In genomic region chr10:4541292-4541691, GRCh38 we compare ENCODE assay signal across 11 cellular contexts.
DNase-seq lines count a peak whose midpoint lies in the region; TF ChIP-seq lines count a peak whose summit lies in the region.
"Had no signal": no experiment of that assay in that cellular context is flagged by ENCODE, and none has a peak within 500 bp of the region (broad histone marks: within the 10 kb centered on the region; RNA-seq: fewer than 3 reads in every experiment).

No MANE protein-coding gene starts in this region.

- H4K20me1 ChIP-seq in SK-N-SH (ENCODE audit: insufficient read depth): no peaks in the 10 kb centered on the region

- no peaks in the 10 kb centered on the region for H3K36me3 ChIP-seq in SK-N-SH (replicated peaks in 1 of 2; ENCODE audit: control insufficient read depth in 1 of 2, insufficient read depth in 2 of 2, low read length in 1 of 2)
- no peaks in the 10 kb centered on the region for H3K36me3 ChIP-seq in CD4-positive, alpha-beta memory T cell (ENCODE audit: insufficient read depth, low read length)

- peaks cover 6 to 7% of the 10 kb centered on the region in 2 donors for H3K27me3 Mint-ChIP-seq in CD4-positive, alpha-beta memory T cell

- peaks cover 0 to 26% (median 14%) of the 10 kb centered on the region in 8 donors for H3K9me3 Mint-ChIP-seq in CD4-positive, alpha-beta memory T cell

- TF ChIP-seq EP300 in SK-N-SH (IDR thresholded peaks at IDR 0.05; ENCODE audit: borderline replicate concordance in 1 of 2, low read depth in 1 of 2, low read length in 1 of 2): peak in 1 of 2 experiments; percentile 86; a peak in 2 of 4 replicates

- peaks cover 15% of the 10 kb centered on the region for H3F3A ChIP-seq in SK-N-SH (replicated peaks; ENCODE audit: insufficient read depth)

- H3K4me1 ChIP-seq in SK-N-SH (ENCODE audit: control insufficient read depth in 1 of 2, insufficient read depth in 2 of 2, low read depth in 1 of 2, low read length in 1 of 2): no peaks in the 10 kb centered on the region; a peak in 2 of 4 replicates
- no peaks in the 10 kb centered on the region for H3K4me1 ChIP-seq in CD4-positive, alpha-beta memory T cell (ENCODE audit: insufficient read depth, low read length)

- intact Hi-C loops in CD4-positive, alpha-beta memory T cell (cut with micrococcal nuclease): no loop called here

- POLR2A ChIA-PET in SK-N-SH (lab: Yijun Ruan, JAX): no interaction called here
- POLR2A ChIA-PET in CD4-positive, alpha-beta memory T cell (lab: Charles Lee; ENCODE audit: partially characterized antibody): no interaction called here

- DNase-seq in GM04504 (ENCODE audit: low read depth) (peak; percentile 92), SK-N-SH (no peak), fibroblast of the aortic adventitia (ENCODE audit: low read depth) (peak; percentile 90), pulmonary artery endothelial cell (ENCODE audit: low read depth, low spot score) (peak; percentile 92), cerebellar nuclear complex (lab: John Stamatoyannopoulos, UW) (no peak), NCI-H82 (lab: John Stamatoyannopoulos, UW) (no peak)
- no peak for DNase-seq in stimulated activated CD4-positive, alpha-beta T cell treated with anti-CD3 and anti-CD28 coated beads, Interleukin-4, amount 100 ng/mL, for 1 hour
- no peak for DNase-seq in CD4-positive, alpha-beta memory T cell
- DNase-seq: activated CD8-positive, alpha-beta memory T cell treated with anti-CD3 and anti-CD28 coated beads, Interleukin-2, amount 50 U/mL, for 48 hours; NCI-H1105 had no signal

- H3K79me2 ChIP-seq in SK-N-SH (ENCODE audit: insufficient read depth): no peaks in the 10 kb centered on the region

- peak overlapping the region in 1 of 2 experiments; percentile 85; a peak in 2 of 4 replicates for H3K27ac ChIP-seq in SK-N-SH (ENCODE audit: low read depth in 2 of 2, low read length in 1 of 2)
- H3K27ac ChIP-seq in CD4-positive, alpha-beta memory T cell (ENCODE audit: low read depth, low read length): no peak overlapping the region
- H3K27ac ChIP-seq: SK-N-MC had no signal

- no peak overlapping the region for H3K4me3 Mint-ChIP-seq in CD4-positive, alpha-beta memory T cell

- H3K4me1 Mint-ChIP-seq in CD4-positive, alpha-beta memory T cell: no peaks in the 10 kb centered on the region

- no peak overlapping the region for H3K27ac Mint-ChIP-seq in CD4-positive, alpha-beta memory T cell

- H2AFZ ChIP-seq in SK-N-SH (ENCODE audit: low read depth): peak overlapping the region; percentile 54; the same call in 1 of the 2 replicates

- TF ChIP-seq RAD21 in SK-N-SH (IDR thresholded peaks at IDR 0.05; ENCODE audit: low read length): no peak

- H3K9me3 ChIP-seq in SK-N-SH: peaks cover 4% of the 10 kb centered on the region; the same call in 1 of the 2 replicates
- no peaks in the 10 kb centered on the region for H3K9me3 ChIP-seq in CD4-positive, alpha-beta memory T cell (ENCODE audit: control insufficient read depth in 1 of 2, low read length in 2 of 2)

- no peaks in the 10 kb centered on the region for H3K36me3 Mint-ChIP-seq in CD4-positive, alpha-beta memory T cell

- no peaks in the 10 kb centered on the region for H3K27me3 ChIP-seq in SK-N-SH (ENCODE audit: insufficient read depth)
- no peaks in the 10 kb centered on the region for H3K27me3 ChIP-seq in CD4-positive, alpha-beta memory T cell (ENCODE audit: insufficient read depth, low read length)

- TF ChIP-seq CTCF in SK-N-SH (IDR thresholded peaks at IDR 0.05): peak; percentile 39; the same call in 1 of the 2 replicates
- peak; percentile 52 for TF ChIP-seq CTCF in fibroblast of the aortic adventitia (IDR thresholded peaks at IDR 0.05; ENCODE audit: insufficient read depth, low read length)

- H3K9ac ChIP-seq in SK-N-SH: peak overlapping the region; percentile 52

- H3K9me2 ChIP-seq in SK-N-SH: no peaks in the 10 kb centered on the region

- CTCF ChIA-PET in SK-N-SH (lab: Yijun Ruan, JAX): no interaction called here
- CTCF ChIA-PET in CD4-positive, alpha-beta memory T cell (lab: Charles Lee; ENCODE audit: partially characterized antibody): no interaction called here

- H3K4me3 ChIP-seq in SK-N-SH (ENCODE audit: low read depth in 2 of 2, low read length in 1 of 2): no peak overlapping the region
- no peak overlapping the region for H3K4me3 ChIP-seq in fibroblast of the aortic adventitia (ENCODE audit: low read depth, low read length)
- no peak overlapping the region for H3K4me3 ChIP-seq in CD4-positive, alpha-beta memory T cell (ENCODE audit: low read length in 2 of 2)
- H3K4me3 ChIP-seq: SK-N-MC had no signal

- no peak overlapping the region for H3K4me2 ChIP-seq in SK-N-SH

TF ChIP-seq in SK-N-SH, 30 proteins besides CTCF, POLR2A, EP300 and RAD21 (continues in another document):
- TF ChIP-seq RCOR1 (IDR thresholded peaks at IDR 0.05; ENCODE audit: low read length) (no peak), EZH2phosphoT487 (IDR thresholded peaks at IDR 0.05; ENCODE audit: borderline replicate concordance, low read depth) (no peak), TAF1 (IDR thresholded peaks at IDR 0.05; ENCODE audit: borderline replicate concordance, low read depth, low read length) (no peak), TEAD4 (IDR thresholded peaks at IDR 0.05; ENCODE audit: borderline replicate concordance, insufficient read depth) (peak; percentile 71; the same call in 1 of the 2 replicates), MEF2A (IDR thresholded peaks at IDR 0.05; ENCODE audit: borderline replicate concordance, low read depth) (no peak), FOXM1 (IDR thresholded peaks at IDR 0.05; ENCODE audit: low read depth) (no peak), POLR2AphosphoS5 (IDR thresholded peaks at IDR 0.05; ENCODE audit: low read depth, low read length) (no peak), SIN3A (IDR thresholded peaks at IDR 0.05; ENCODE audit: borderline replicate concordance, low read depth, low read length) (no peak), REST (IDR thresholded peaks at IDR 0.05; ENCODE audit: low read depth, low read length) (no peak), CHD2 (IDR thresholded peaks at IDR 0.05; ENCODE audit: low read length, partially characterized antibody) (no peak), ELF1 (IDR thresholded peaks at IDR 0.05) (0 out of 2 replicates have a peak, but pooled peaks have one; percentile 25), USF1 (IDR thresholded peaks at IDR 0.05; ENCODE audit: borderline replicate concordance, low read depth) (no peak), MXI1 (IDR thresholded peaks at IDR 0.05; ENCODE audit: low read depth, low read length) (no peak), JUND (IDR thresholded peaks at IDR 0.05) (peak; percentile 72), PBX3 (IDR thresholded peaks at IDR 0.05) (peak; percentile 63), YY1 (IDR thresholded peaks at IDR 0.05; ENCODE audit: low read depth) (no peak), GABPA (IDR thresholded peaks at IDR 0.05; ENCODE audit: low read depth) (no peak), NRF1 (IDR thresholded peaks at IDR 0.05; ENCODE audit: low read depth, low read length) (no peak), GATA2 (CRISPR knock-in tag; IDR thresholded peaks at IDR 0.05) (no peak), RFX5 (IDR thresholded peaks at IDR 0.05; ENCODE audit: low read length) (no peak), NFIC (IDR thresholded peaks at IDR 0.05; ENCODE audit: borderline replicate concordance) (peak; percentile 67), FOXJ3 (CRISPR knock-in tag; IDR thresholded peaks at IDR 0.05) (no peak), TCF12 (IDR thresholded peaks at IDR 0.05) (peak; percentile 80)

Comparison
In these comparisons a context has a peak if more than half of its experiments do, and no peak if none do; other contexts are left out.
1. DNase-seq: peak in GM04504 (single experiment), fibroblast of the aortic adventitia (single experiment) and pulmonary artery endothelial cell (single experiment); none in SK-N-SH (single experiment), stimulated activated CD4-positive, alpha-beta T cell treated with anti-CD3 and anti-CD28 coated beads, Interleukin-4, amount 100 ng/mL, for 1 hour (single experiment), CD4-positive, alpha-beta memory T cell (0 of 5), cerebellar nuclear complex (0 of 2) and NCI-H82 (single experiment).